Comparison of ENCODE assay signal across 1 cellular context in the genomic region with DNA sequence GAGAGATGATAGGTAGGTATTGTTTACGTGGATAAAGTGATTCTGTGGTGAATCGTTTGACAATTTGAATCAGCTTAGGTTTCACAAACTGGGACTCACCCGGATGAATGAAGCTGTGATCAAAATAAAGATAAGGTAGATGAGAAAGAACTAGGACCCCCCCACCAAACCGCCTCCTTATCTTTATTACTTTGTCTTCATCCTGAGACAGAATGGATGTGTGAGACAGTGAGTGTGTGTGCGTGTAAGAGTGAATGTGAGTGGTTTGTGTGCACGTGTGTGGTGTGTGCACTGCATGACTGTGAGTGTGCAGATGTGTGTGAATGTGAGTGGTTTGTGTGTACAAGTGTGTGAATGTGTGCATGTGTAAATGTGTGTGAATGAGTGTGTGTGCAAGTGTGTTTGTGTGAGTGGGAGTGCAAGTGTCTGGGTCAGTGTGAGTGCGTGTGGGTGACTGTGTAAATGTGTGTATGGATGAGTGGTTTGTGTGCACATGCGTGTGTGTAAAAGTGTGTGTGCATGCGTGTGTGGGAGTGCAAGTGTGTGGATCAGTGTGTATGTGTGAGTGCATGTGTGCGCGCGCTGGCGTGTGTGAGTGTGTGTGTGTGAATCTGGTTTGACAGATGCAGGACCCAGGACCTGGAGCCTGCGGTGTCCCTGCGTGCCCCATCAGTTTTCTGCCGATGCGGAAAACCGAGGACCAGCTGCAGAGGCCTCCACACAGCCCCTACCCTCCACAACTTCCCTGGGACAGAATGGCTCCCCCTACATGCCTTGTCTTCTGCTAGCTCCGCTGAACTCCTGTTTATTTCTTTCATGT.
A peak's percentile ranks its signal among the peaks of the same experiment; 100 is the strongest.
TF ChIP-seq lines count a peak whose summit lies in the region.

No MANE protein-coding gene starts in this region.

TF ChIP-seq in K562, 482 proteins besides CTCF, POLR2A, EP300 and RAD21 (continued from another document):
- TF ChIP-seq, protein P1, sequence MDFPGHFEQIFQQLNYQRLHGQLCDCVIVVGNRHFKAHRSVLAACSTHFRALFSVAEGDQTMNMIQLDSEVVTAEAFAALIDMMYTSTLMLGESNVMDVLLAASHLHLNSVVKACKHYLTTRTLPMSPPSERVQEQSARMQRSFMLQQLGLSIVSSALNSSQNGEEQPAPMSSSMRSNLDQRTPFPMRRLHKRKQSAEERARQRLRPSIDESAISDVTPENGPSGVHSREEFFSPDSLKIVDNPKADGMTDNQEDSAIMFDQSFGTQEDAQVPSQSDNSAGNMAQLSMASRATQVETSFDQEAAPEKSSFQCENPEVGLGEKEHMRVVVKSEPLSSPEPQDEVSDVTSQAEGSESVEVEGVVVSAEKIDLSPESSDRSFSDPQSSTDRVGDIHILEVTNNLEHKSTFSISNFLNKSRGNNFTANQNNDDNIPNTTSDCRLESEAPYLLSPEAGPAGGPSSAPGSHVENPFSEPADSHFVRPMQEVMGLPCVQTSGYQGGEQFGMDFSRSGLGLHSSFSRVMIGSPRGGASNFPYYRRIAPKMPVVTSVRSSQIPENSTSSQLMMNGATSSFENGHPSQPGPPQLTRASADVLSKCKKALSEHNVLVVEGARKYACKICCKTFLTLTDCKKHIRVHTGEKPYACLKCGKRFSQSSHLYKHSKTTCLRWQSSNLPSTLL (IDR thresholded peaks at IDR 0.05) = peak; percentile 73
- no peak for TF ChIP-seq PCBP2 (IDR thresholded peaks at IDR 0.05; ENCODE audit: low read depth, low read length, poor library complexity, severe bottlenecking)
- peak; percentile 92 for TF ChIP-seq SMARCA5 (IDR thresholded peaks at IDR 0.05)
- no peak for TF ChIP-seq PRPF4 (IDR thresholded peaks at IDR 0.05; ENCODE audit: insufficient read depth, low read depth, low read length, poor library complexity, severe bottlenecking)
- TF ChIP-seq CREB1 (IDR thresholded peaks at IDR 0.05) = no peak
- no peak for TF ChIP-seq CREB1 (CRISPR knock-in tag; IDR thresholded peaks at IDR 0.05)
- TF ChIP-seq DPF2 (IDR thresholded peaks at IDR 0.05) = peak; percentile 57; the same call in 1 of the 2 replicates
- no peak for TF ChIP-seq LCOR (CRISPR knock-in tag; IDR thresholded peaks at IDR 0.05)
- TF ChIP-seq SIX5 (IDR thresholded peaks at IDR 0.05; ENCODE audit: borderline replicate concordance in 1 of 2, insufficient read depth in 1 of 2, low read depth in 1 of 2, low read length in 2 of 2) = no peak
- no peak for TF ChIP-seq CAMTA2 (CRISPR knock-in tag; conservative IDR thresholded peaks at IDR 0.05)
- TF ChIP-seq ZNF766 (CRISPR knock-in tag; conservative IDR thresholded peaks at IDR 0.05) = peak; percentile 57; the same call in 1 of the 2 replicates
- TF ChIP-seq, protein P2, sequence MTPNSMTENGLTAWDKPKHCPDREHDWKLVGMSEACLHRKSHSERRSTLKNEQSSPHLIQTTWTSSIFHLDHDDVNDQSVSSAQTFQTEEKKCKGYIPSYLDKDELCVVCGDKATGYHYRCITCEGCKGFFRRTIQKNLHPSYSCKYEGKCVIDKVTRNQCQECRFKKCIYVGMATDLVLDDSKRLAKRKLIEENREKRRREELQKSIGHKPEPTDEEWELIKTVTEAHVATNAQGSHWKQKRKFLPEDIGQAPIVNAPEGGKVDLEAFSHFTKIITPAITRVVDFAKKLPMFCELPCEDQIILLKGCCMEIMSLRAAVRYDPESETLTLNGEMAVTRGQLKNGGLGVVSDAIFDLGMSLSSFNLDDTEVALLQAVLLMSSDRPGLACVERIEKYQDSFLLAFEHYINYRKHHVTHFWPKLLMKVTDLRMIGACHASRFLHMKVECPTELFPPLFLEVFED (CRISPR knock-in tag; conservative IDR thresholded peaks at IDR 0.05) = peak; percentile 96
- TF ChIP-seq, protein P3, sequence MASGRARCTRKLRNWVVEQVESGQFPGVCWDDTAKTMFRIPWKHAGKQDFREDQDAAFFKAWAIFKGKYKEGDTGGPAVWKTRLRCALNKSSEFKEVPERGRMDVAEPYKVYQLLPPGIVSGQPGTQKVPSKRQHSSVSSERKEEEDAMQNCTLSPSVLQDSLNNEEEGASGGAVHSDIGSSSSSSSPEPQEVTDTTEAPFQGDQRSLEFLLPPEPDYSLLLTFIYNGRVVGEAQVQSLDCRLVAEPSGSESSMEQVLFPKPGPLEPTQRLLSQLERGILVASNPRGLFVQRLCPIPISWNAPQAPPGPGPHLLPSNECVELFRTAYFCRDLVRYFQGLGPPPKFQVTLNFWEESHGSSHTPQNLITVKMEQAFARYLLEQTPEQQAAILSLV (tag; IDR thresholded peaks at IDR 0.05) = peak; percentile 70; the same call in 1 of the 2 replicates
- TF ChIP-seq TCF7L2 (IDR thresholded peaks at IDR 0.05; ENCODE audit: low read depth, low read length) = no peak
- TF ChIP-seq, protein P4, sequence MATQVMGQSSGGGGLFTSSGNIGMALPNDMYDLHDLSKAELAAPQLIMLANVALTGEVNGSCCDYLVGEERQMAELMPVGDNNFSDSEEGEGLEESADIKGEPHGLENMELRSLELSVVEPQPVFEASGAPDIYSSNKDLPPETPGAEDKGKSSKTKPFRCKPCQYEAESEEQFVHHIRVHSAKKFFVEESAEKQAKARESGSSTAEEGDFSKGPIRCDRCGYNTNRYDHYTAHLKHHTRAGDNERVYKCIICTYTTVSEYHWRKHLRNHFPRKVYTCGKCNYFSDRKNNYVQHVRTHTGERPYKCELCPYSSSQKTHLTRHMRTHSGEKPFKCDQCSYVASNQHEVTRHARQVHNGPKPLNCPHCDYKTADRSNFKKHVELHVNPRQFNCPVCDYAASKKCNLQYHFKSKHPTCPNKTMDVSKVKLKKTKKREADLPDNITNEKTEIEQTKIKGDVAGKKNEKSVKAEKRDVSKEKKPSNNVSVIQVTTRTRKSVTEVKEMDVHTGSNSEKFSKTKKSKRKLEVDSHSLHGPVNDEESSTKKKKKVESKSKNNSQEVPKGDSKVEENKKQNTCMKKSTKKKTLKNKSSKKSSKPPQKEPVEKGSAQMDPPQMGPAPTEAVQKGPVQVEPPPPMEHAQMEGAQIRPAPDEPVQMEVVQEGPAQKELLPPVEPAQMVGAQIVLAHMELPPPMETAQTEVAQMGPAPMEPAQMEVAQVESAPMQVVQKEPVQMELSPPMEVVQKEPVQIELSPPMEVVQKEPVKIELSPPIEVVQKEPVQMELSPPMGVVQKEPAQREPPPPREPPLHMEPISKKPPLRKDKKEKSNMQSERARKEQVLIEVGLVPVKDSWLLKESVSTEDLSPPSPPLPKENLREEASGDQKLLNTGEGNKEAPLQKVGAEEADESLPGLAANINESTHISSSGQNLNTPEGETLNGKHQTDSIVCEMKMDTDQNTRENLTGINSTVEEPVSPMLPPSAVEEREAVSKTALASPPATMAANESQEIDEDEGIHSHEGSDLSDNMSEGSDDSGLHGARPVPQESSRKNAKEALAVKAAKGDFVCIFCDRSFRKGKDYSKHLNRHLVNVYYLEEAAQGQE (CRISPR knock-in tag; IDR thresholded peaks at IDR 0.05; ENCODE audit: low read depth) = peak; percentile 43; the same call in 1 of the 2 replicates
- no peak for TF ChIP-seq ZNF124 (CRISPR knock-in tag; IDR thresholded peaks at IDR 0.05)
- TF ChIP-seq SRSF7 (optimal IDR thresholded peaks at IDR 0.05; ENCODE audit: low read depth, low read length) = no peak
- TF ChIP-seq, protein P5, sequence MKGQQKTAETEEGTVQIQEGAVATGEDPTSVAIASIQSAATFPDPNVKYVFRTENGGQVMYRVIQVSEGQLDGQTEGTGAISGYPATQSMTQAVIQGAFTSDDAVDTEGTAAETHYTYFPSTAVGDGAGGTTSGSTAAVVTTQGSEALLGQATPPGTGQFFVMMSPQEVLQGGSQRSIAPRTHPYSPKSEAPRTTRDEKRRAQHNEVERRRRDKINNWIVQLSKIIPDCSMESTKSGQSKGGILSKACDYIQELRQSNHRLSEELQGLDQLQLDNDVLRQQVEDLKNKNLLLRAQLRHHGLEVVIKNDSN (CRISPR knock-in tag; IDR thresholded peaks at IDR 0.05) = no peak
- TF ChIP-seq NRF1 (conservative IDR thresholded peaks at IDR 0.05 in 1 of 2, IDR thresholded peaks at IDR 0.05 in 1 of 2) = no peak
- 0 out of 4 replicates have a peak, but pooled peaks of 1 of the 2 experiments have one; percentile 62 for TF ChIP-seq MCM7 (IDR thresholded peaks at IDR 0.05)
- no peak for TF ChIP-seq CREM (IDR thresholded peaks at IDR 0.05; ENCODE audit: low read depth)
- TF ChIP-seq YY1 (IDR thresholded peaks at IDR 0.05; ENCODE audit: borderline replicate concordance in 1 of 3, control insufficient read depth in 1 of 3, extremely low read depth in 1 of 3, insufficient read depth in 3 of 3, insufficient read length in 1 of 3, insufficient replicate concordance in 2 of 3, low read depth in 1 of 3, low read length in 2 of 3) = no peak
- peak; percentile 86 for TF ChIP-seq MTA1 (IDR thresholded peaks at IDR 0.05; ENCODE audit: borderline replicate concordance)
